In genomic region chr20:35899064-35899463, GRCh38 we compare ENCODE assay signal across 1 cellular context.
TF ChIP-seq lines count a peak whose summit lies in the region.

No MANE protein-coding gene starts in this region.

TF ChIP-seq in HepG2, 621 proteins besides CTCF, POLR2A, EP300 and RAD21:
- TF ChIP-seq, protein P1, sequence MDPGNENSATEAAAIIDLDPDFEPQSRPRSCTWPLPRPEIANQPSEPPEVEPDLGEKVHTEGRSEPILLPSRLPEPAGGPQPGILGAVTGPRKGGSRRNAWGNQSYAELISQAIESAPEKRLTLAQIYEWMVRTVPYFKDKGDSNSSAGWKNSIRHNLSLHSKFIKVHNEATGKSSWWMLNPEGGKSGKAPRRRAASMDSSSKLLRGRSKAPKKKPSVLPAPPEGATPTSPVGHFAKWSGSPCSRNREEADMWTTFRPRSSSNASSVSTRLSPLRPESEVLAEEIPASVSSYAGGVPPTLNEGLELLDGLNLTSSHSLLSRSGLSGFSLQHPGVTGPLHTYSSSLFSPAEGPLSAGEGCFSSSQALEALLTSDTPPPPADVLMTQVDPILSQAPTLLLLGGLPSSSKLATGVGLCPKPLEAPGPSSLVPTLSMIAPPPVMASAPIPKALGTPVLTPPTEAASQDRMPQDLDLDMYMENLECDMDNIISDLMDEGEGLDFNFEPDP (CRISPR knock-in tag; conservative IDR thresholded peaks at IDR 0.05): 0 out of 2 replicates have a peak, but pooled peaks have one; percentile 10
- TF ChIP-seq DZIP1 (CRISPR knock-in tag; IDR thresholded peaks at IDR 0.05) (no peak), PHF21A (CRISPR knock-in tag; IDR thresholded peaks at IDR 0.05) (no peak), FOXM1 (CRISPR knock-in tag; IDR thresholded peaks at IDR 0.05) (no peak), ZNF577 (CRISPR knock-in tag; IDR thresholded peaks at IDR 0.05; ENCODE audit: borderline replicate concordance, low read depth) (no peak), NCOR1 (IDR thresholded peaks at IDR 0.05; ENCODE audit: borderline replicate concordance, low read length) (no peak), ZNF7 (CRISPR knock-in tag; IDR thresholded peaks at IDR 0.05) (no peak)
- TF ChIP-seq, protein P2, sequence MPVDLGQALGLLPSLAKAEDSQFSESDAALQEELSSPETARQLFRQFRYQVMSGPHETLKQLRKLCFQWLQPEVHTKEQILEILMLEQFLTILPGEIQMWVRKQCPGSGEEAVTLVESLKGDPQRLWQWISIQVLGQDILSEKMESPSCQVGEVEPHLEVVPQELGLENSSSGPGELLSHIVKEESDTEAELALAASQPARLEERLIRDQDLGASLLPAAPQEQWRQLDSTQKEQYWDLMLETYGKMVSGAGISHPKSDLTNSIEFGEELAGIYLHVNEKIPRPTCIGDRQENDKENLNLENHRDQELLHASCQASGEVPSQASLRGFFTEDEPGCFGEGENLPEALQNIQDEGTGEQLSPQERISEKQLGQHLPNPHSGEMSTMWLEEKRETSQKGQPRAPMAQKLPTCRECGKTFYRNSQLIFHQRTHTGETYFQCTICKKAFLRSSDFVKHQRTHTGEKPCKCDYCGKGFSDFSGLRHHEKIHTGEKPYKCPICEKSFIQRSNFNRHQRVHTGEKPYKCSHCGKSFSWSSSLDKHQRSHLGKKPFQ (CRISPR knock-in tag; IDR thresholded peaks at IDR 0.05; ENCODE audit: insufficient replicate concordance): no peak
